Comparison of ENCODE assay signal across 1 cellular context in genomic region chr11:35163707-35164496, GRCh38.
TF ChIP-seq lines count a peak whose summit lies in the region.

No MANE protein-coding gene starts in this region.

TF ChIP-seq in HepG2, 621 proteins besides CTCF, POLR2A, EP300 and RAD21 (continued from another document):
- TF ChIP-seq, protein P1, sequence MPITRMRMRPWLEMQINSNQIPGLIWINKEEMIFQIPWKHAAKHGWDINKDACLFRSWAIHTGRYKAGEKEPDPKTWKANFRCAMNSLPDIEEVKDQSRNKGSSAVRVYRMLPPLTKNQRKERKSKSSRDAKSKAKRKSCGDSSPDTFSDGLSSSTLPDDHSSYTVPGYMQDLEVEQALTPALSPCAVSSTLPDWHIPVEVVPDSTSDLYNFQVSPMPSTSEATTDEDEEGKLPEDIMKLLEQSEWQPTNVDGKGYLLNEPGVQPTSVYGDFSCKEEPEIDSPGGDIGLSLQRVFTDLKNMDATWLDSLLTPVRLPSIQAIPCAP (CRISPR knock-in tag; IDR thresholded peaks at IDR 0.05; ENCODE audit: low read depth) = no peak
- TF ChIP-seq U2AF1 (optimal IDR thresholded peaks at IDR 0.05; ENCODE audit: low read depth, low read length) = no peak
- no peak for TF ChIP-seq RBM22 (optimal IDR thresholded peaks at IDR 0.05; ENCODE audit: low read length)
- TF ChIP-seq SMYD3 (CRISPR knock-in tag; IDR thresholded peaks at IDR 0.05) = no peak
- no peak for TF ChIP-seq SATB2 (CRISPR knock-in tag; IDR thresholded peaks at IDR 0.05)
- TF ChIP-seq KDM2A (CRISPR knock-in tag; IDR thresholded peaks at IDR 0.05; ENCODE audit: borderline replicate concordance, low read depth) = no peak
- TF ChIP-seq ZNF451 (CRISPR knock-in tag; IDR thresholded peaks at IDR 0.05) = no peak
- TF ChIP-seq ZNF367 (CRISPR knock-in tag; IDR thresholded peaks at IDR 0.05; ENCODE audit: borderline replicate concordance) = no peak
- TF ChIP-seq, protein P2, sequence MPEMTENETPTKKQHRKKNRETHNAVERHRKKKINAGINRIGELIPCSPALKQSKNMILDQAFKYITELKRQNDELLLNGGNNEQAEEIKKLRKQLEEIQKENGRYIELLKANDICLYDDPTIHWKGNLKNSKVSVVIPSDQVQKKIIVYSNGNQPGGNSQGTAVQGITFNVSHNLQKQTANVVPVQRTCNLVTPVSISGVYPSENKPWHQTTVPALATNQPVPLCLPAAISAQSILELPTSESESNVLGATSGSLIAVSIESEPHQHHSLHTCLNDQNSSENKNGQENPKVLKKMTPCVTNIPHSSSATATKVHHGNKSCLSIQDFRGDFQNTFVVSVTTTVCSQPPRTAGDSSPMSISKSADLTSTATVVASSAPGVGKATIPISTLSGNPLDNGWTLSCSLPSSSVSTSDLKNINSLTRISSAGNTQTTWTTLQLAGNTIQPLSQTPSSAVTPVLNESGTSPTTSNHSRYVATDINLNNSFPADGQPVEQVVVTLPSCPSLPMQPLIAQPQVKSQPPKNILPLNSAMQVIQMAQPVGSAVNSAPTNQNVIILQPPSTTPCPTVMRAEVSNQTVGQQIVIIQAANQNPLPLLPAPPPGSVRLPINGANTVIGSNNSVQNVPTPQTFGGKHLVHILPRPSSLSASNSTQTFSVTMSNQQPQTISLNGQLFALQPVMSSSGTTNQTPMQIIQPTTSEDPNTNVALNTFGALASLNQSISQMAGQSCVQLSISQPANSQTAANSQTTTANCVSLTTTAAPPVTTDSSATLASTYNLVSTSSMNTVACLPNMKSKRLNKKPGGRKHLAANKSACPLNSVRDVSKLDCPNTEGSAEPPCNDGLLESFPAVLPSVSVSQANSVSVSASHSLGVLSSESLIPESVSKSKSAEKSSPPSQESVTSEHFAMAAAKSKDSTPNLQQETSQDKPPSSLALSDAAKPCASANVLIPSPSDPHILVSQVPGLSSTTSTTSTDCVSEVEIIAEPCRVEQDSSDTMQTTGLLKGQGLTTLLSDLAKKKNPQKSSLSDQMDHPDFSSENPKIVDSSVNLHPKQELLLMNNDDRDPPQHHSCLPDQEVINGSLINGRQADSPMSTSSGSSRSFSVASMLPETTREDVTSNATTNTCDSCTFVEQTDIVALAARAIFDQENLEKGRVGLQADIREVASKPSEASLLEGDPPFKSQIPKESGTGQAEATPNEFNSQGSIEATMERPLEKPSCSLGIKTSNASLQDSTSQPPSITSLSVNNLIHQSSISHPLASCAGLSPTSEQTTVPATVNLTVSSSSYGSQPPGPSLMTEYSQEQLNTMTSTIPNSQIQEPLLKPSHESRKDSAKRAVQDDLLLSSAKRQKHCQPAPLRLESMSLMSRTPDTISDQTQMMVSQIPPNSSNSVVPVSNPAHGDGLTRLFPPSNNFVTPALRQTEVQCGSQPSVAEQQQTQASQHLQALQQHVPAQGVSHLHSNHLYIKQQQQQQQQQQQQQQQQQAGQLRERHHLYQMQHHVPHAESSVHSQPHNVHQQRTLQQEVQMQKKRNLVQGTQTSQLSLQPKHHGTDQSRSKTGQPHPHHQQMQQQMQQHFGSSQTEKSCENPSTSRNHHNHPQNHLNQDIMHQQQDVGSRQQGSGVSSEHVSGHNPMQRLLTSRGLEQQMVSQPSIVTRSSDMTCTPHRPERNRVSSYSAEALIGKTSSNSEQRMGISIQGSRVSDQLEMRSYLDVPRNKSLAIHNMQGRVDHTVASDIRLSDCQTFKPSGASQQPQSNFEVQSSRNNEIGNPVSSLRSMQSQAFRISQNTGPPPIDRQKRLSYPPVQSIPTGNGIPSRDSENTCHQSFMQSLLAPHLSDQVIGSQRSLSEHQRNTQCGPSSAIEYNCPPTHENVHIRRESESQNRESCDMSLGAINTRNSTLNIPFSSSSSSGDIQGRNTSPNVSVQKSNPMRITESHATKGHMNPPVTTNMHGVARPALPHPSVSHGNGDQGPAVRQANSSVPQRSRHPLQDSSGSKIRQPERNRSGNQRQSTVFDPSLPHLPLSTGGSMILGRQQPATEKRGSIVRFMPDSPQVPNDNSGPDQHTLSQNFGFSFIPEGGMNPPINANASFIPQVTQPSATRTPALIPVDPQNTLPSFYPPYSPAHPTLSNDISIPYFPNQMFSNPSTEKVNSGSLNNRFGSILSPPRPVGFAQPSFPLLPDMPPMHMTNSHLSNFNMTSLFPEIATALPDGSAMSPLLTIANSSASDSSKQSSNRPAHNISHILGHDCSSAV (CRISPR knock-in tag; IDR thresholded peaks at IDR 0.05; ENCODE audit: borderline replicate concordance) = no peak
- TF ChIP-seq, protein P3, sequence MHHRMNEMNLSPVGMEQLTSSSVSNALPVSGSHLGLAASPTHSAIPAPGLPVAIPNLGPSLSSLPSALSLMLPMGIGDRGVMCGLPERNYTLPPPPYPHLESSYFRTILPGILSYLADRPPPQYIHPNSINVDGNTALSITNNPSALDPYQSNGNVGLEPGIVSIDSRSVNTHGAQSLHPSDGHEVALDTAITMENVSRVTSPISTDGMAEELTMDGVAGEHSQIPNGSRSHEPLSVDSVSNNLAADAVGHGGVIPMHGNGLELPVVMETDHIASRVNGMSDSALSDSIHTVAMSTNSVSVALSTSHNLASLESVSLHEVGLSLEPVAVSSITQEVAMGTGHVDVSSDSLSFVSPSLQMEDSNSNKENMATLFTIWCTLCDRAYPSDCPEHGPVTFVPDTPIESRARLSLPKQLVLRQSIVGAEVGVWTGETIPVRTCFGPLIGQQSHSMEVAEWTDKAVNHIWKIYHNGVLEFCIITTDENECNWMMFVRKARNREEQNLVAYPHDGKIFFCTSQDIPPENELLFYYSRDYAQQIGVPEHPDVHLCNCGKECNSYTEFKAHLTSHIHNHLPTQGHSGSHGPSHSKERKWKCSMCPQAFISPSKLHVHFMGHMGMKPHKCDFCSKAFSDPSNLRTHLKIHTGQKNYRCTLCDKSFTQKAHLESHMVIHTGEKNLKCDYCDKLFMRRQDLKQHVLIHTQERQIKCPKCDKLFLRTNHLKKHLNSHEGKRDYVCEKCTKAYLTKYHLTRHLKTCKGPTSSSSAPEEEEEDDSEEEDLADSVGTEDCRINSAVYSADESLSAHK (CRISPR knock-in tag; IDR thresholded peaks at IDR 0.05; ENCODE audit: borderline replicate concordance) = no peak
- no peak for TF ChIP-seq ZBTB7A (CRISPR knock-in tag; IDR thresholded peaks at IDR 0.05)
- no peak for TF ChIP-seq ZBTB46 (CRISPR knock-in tag; IDR thresholded peaks at IDR 0.05; ENCODE audit: borderline replicate concordance)
